In genomic region chr11:130625907-130626306, GRCh38 we compare ENCODE assay signal across 22 cellular contexts.
DNase-seq lines count a peak whose midpoint lies in the region; FAIRE-seq and TF ChIP-seq lines count a peak whose summit lies in the region.
"Had no signal": no experiment of that assay in that cellular context is flagged by ENCODE, and none has a peak within 500 bp of the region (broad histone marks: within the 10 kb centered on the region; RNA-seq: fewer than 3 reads in every experiment).

No MANE protein-coding gene starts in this region.

- peak; percentile 71 for FAIRE-seq in astrocyte (lab: Jason Lieb, UNC)
- FAIRE-seq in islet of Langerhans (lab: Jason Lieb, UNC), result peak; percentile 90
- FAIRE-seq: HTR-8/SVneo had no signal

- no peaks in the 10 kb centered on the region for H4K20me1 ChIP-seq in astrocyte (ENCODE audit: insufficient read depth, low read length)

- H3K36me3 ChIP-seq in astrocyte (ENCODE audit: insufficient read depth, low read length) (no peaks in the 10 kb centered on the region), Peyer's patch (no peaks in the 10 kb centered on the region), vagina (no peaks in the 10 kb centered on the region), endodermal cell (ENCODE audit: control insufficient read depth, insufficient read depth, low read length) (no peaks in the 10 kb centered on the region)
- H3K36me3 ChIP-seq: MG63 had no signal

- peak; percentile 58 for DNase-seq in Ammon's horn (ENCODE audit: low spot score)
- peak; percentile 83 for DNase-seq in NCI-H1694 treated with DMSO at 0.1 percent for 48 hours (lab: John Stamatoyannopoulos, UW)
- no peak for DNase-seq in astrocyte (ENCODE audit: low read depth)
- no peak for DNase-seq in Peyer's patch
- DNase-seq in vagina (ENCODE audit: extremely low spot score in 2 of 2), result no peak
- DNase-seq in endodermal cell, result no peak
- no peak for DNase-seq in NCI-H2029 treated with DMSO at 0.1 percent for 48 hours (lab: John Stamatoyannopoulos, UW)
- DNase-seq: CD4-positive, alpha-beta T cell; DMS79; H9; Kasumi-1; MG63; NCI-H1048; NCI-H146; NCI-H2227 treated with DMSO at 0.1 percent for 48 hours; NCI-H526; RPMI8226; SHP77 treated with DMSO at 0.1 percent for 48 hours; SK-N-SH had no signal

- peaks cover 3% of the 10 kb centered on the region for H3K27me3 Mint-ChIP-seq in astrocyte (ENCODE audit: low read depth, unreplicated experiment)
- no peaks in the 10 kb centered on the region for H3K27me3 Mint-ChIP-seq in endodermal cell (ENCODE audit: insufficient read depth)

- no peaks in the 10 kb centered on the region for H3K27me3 ChIP-seq in astrocyte (ENCODE audit: insufficient read depth, low read length)
- no peaks in the 10 kb centered on the region for H3K27me3 ChIP-seq in Peyer's patch
- H3K27me3 ChIP-seq in vagina, result no peaks in the 10 kb centered on the region
- no peaks in the 10 kb centered on the region for H3K27me3 ChIP-seq in endodermal cell (ENCODE audit: control insufficient read depth, insufficient read depth, low read length, poor library complexity, severe bottlenecking)
- H3K27me3 ChIP-seq: MG63 had no signal

- no peak overlapping the region for H3K27ac Mint-ChIP-seq in astrocyte (ENCODE audit: unreplicated experiment)
- no peak overlapping the region for H3K27ac Mint-ChIP-seq in endodermal cell
- H3K27ac Mint-ChIP-seq: CD4-positive, alpha-beta T cell; H9; IgD-negative memory B cell had no signal

- H3K4me3 Mint-ChIP-seq in astrocyte (ENCODE audit: unreplicated experiment) (no peak overlapping the region), endodermal cell (no peak overlapping the region)
- H3K4me3 Mint-ChIP-seq: CD4-positive, alpha-beta T cell; H9; IgD-negative memory B cell had no signal

- TF ChIP-seq POLR2A in Peyer's patch (IDR thresholded peaks at IDR 0.05) (no peak), vagina (IDR thresholded peaks at IDR 0.05) (no peak)

- H3K4me1 Mint-ChIP-seq in astrocyte (ENCODE audit: low read depth, unreplicated experiment), result peaks cover 28% of the 10 kb centered on the region
- peaks cover 10% of the 10 kb centered on the region for H3K4me1 Mint-ChIP-seq in endodermal cell

- H3K4me1 ChIP-seq in astrocyte (ENCODE audit: insufficient read depth, low read length) (peaks cover 21% of the 10 kb centered on the region), Peyer's patch (no peaks in the 10 kb centered on the region), vagina (peaks cover 13% of the 10 kb centered on the region), endodermal cell (ENCODE audit: control insufficient read depth, insufficient read depth, low read length) (no peaks in the 10 kb centered on the region)

- H3K9ac ChIP-seq in astrocyte (ENCODE audit: low read length), result no peak overlapping the region
- H3K9ac ChIP-seq in endodermal cell (ENCODE audit: extremely low read depth, low read length, poor library complexity, severe bottlenecking), result no peak overlapping the region
- H3K9ac ChIP-seq: SK-N-SH had no signal

- H3K9me3 Mint-ChIP-seq in astrocyte (ENCODE audit: unreplicated experiment) (no peaks in the 10 kb centered on the region), endodermal cell (no peaks in the 10 kb centered on the region)
- H3K9me3 Mint-ChIP-seq: CD4-positive, alpha-beta T cell; H9; IgD-negative memory B cell had no signal

- H3K36me3 Mint-ChIP-seq in astrocyte (ENCODE audit: low read depth, unreplicated experiment) (no peaks in the 10 kb centered on the region), endodermal cell (ENCODE audit: low read depth) (no peaks in the 10 kb centered on the region)
- H3K36me3 Mint-ChIP-seq: IgD-negative memory B cell had no signal

- H3K4me3 ChIP-seq in astrocyte (ENCODE audit: insufficient read depth, low read depth, low read length) (no peak overlapping the region), Peyer's patch (no peak overlapping the region), vagina (no peak overlapping the region), endodermal cell (ENCODE audit: low read length) (no peak overlapping the region)
- H3K4me3 ChIP-seq: MG63 had no signal

- H3K9me3 ChIP-seq in astrocyte (ENCODE audit: insufficient read depth, low read depth, low read length) (no peaks in the 10 kb centered on the region), Peyer's patch (no peaks in the 10 kb centered on the region), vagina (no peaks in the 10 kb centered on the region), endodermal cell (ENCODE audit: control insufficient read depth, low read length) (no peaks in the 10 kb centered on the region)
- H3K9me3 ChIP-seq: MG63, SK-N-SH had no signal

- H3K27ac ChIP-seq in astrocyte (ENCODE audit: low read depth, low read length), result no peak overlapping the region
- no peak overlapping the region for H3K27ac ChIP-seq in Peyer's patch
- H3K27ac ChIP-seq in vagina, result no peak overlapping the region
- no peak overlapping the region for H3K27ac ChIP-seq in endodermal cell (ENCODE audit: low read depth, low read length)

- H3K4me2 ChIP-seq in astrocyte (ENCODE audit: low read length), result no peak overlapping the region
- H3K4me2 ChIP-seq: SK-N-SH had no signal

- TF ChIP-seq CTCF in astrocyte (IDR thresholded peaks at IDR 0.05; ENCODE audit: insufficient read depth, low read depth, low read length) (no peak), Peyer's patch (IDR thresholded peaks at IDR 0.05) (no peak), vagina (IDR thresholded peaks at IDR 0.05) (no peak), endodermal cell (conservative IDR thresholded peaks at IDR 0.05) (no peak)

- WGBS in endodermal cell (ENCODE audit: insufficient coverage in 1 of 2, insufficient read length in 1 of 2), 2 experiments, result 67 to 79% methylated on average over 3 to 7 of the region's 7 CpGs

- intact Hi-C loops in vagina (cut with DNase I), result no loop called here

- H2AFZ ChIP-seq in astrocyte (ENCODE audit: low read depth, low read length), result no peak overlapping the region

- no peaks in the 10 kb centered on the region for H3K79me2 ChIP-seq in astrocyte (ENCODE audit: insufficient read depth, low read length)

Comparison
In these comparisons a context has a peak if more than half of its experiments do, and no peak if none do; other contexts are left out.
1. DNase-seq: peak in Ammon's horn (single experiment) and NCI-H1694 treated with DMSO at 0.1 percent for 48 hours (single experiment); none in astrocyte (single experiment), Peyer's patch (0 of 3), vagina (0 of 2), endodermal cell (single experiment) and NCI-H2029 treated with DMSO at 0.1 percent for 48 hours (single experiment).